9 cellular contexts compared by ENCODE assay signal in the genomic region with DNA sequence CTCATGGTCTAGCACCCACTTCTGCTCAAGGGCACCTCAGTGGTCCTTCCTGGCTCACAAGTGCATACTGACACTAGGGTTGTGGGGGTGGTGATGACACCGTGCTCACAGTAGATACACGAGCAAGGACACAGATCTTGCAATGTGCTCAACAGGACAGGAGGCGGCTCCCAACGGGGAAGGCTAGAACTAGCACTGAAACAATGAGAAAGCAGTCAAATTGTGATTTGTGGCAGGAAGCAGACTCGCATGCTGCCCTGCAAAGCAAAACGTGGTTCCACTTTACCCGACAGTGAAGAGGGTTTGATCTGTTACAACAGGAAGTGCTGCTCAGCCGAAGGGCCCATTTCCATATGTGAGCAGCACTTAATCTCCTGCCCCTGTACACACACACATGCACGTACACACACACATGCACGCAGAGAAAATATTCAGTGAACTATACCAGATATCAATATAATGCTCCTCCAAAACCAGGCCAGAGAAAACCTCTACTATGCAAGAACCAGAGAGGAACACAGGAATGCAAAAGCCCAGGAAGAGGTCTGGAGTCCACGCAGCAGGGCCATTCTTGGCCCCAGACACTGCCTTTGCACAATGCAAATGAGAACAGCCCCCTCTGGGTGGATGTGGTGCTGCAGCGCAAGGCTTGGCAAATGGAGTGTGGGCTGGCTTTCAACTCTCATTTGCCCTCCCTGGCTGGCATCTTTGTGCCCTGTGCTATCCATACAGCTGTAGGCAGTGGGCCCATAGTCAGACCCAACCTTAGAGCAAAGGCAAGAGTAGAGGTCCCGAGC. TPM values are rescaled to one million over a fixed set of nuclear protein-coding genes. Genes with fewer than 3 reads are reported as not detected.
DNase-seq lines count a peak whose midpoint lies in the region; ATAC-seq, FAIRE-seq and TF ChIP-seq lines count a peak whose summit lies in the region.
"Had no signal": no experiment of that assay in that cellular context is flagged by ENCODE, and none has a peak within 500 bp of the region (broad histone marks: within the 10 kb centered on the region; RNA-seq: fewer than 3 reads in every experiment).

No MANE protein-coding gene starts in this region.

- 96% methylated on average over 9 of the region's 13 CpGs for WGBS in HepG2 (ENCODE audit: low lambda C conversion rate)
- WGBS in right lobe of liver (ENCODE audit: insufficient coverage, low coverage, low lambda C conversion rate, missing lambda C conversion rate) = 51% methylated on average over 8 of the region's 13 CpGs
- WGBS in GM12878 (ENCODE audit: insufficient coverage, insufficient replicate concordance, low lambda C conversion rate, missing lambda C conversion rate) = 11% methylated on average over 13 of the region's 13 CpGs

- H3K27ac ChIP-seq in HepG2 (ENCODE audit: extremely low read length, insufficient read depth, low read length) = no peak overlapping the region
- no peak overlapping the region for H3K27ac ChIP-seq in right lobe of liver
- peak overlapping the region; percentile 83 for H3K27ac ChIP-seq in SK-N-MC
- no peak overlapping the region for H3K27ac ChIP-seq in GM12878 (ENCODE audit: control insufficient read depth, insufficient read depth)

- no TSS peak for BruUV-seq in HepG2 (replicated peaks; lab: Mats Ljungman, UMichigan)
- BruUV-seq in GM12878 (replicated peaks; lab: Mats Ljungman, UMichigan) = no TSS peak

- intact Hi-C loops in HepG2 (cut with micrococcal nuclease; ENCODE audit: unreplicated experiment) (no loop called here), right lobe of liver (cut with DNase I) (no loop called here), GM12878 (cut with micrococcal nuclease; ENCODE audit: unreplicated experiment) (no loop called here)

- CTCF ChIA-PET in HepG2 (lab: Yijun Ruan, JAX; ENCODE audit: low intra/inter-chr PET ratio, low total read pairs) (no interaction called here), GM12878 (lab: Yijun Ruan, JAX) (no interaction called here)

- RAD21 ChIA-PET in GM12878 (lab: Charles Lee; ENCODE audit: unreplicated experiment) = no interaction called here

- DNase-seq in HepG2 (ENCODE audit: low spot score) (no peak), right lobe of liver (no peak), SK-N-MC (ENCODE audit: low read depth, low spot score) (peak; percentile 96), GM12878 (ENCODE audit: low read depth, low spot score) (peak; percentile 26), cerebellar nuclear complex (lab: John Stamatoyannopoulos, UW) (no peak), NCI-H146 (lab: John Stamatoyannopoulos, UW) (no peak)
- peak; percentile 3 to 4 for DNase-seq in stimulated activated CD8-positive, alpha-beta memory T cell treated with anti-CD3 and anti-CD28 coated beads, Interleukin-7, amount 100 ng/mL, for 4 hours (ENCODE audit: low read depth in 2 of 2)

- no peaks in the 10 kb centered on the region for H3K9me3 ChIP-seq in HepG2 (ENCODE audit: low read length)
- no peaks in the 10 kb centered on the region for H3K9me3 ChIP-seq in right lobe of liver
- H3K9me3 ChIP-seq in SK-N-MC (ENCODE audit: low read depth, low read length) = no peaks in the 10 kb centered on the region
- no peaks in the 10 kb centered on the region for H3K9me3 ChIP-seq in GM12878 (replicated peaks; ENCODE audit: control insufficient read depth, insufficient read depth, low read length)

- H3K27me3 ChIP-seq in HepG2 (ENCODE audit: control insufficient read depth in 1 of 2, insufficient read depth in 2 of 2, low read length in 2 of 2) = no peaks in the 10 kb centered on the region
- H3K27me3 ChIP-seq in right lobe of liver = no peaks in the 10 kb centered on the region
- H3K27me3 ChIP-seq in GM12878 (replicated peaks in 1 of 2; ENCODE audit: control insufficient read depth in 2 of 2, insufficient read depth in 2 of 2, low read length in 1 of 2) = no peaks in the 10 kb centered on the region; a peak in 1 of 4 replicates

- H3K4me1 ChIP-seq in HepG2 (ENCODE audit: insufficient read depth, low read length) (no peaks in the 10 kb centered on the region), right lobe of liver (no peaks in the 10 kb centered on the region), GM12878 (ENCODE audit: control insufficient read depth, insufficient read depth, low read length) (peaks cover 5% of the 10 kb centered on the region; the same call in 1 of the 2 replicates)

- SMC1A ChIA-PET in GM12878 (lab: Charles Lee; ENCODE audit: uncharacterized antibody, unreplicated experiment) = no interaction called here

- TF ChIP-seq EP300 in HepG2 (IDR thresholded peaks at IDR 0.05; ENCODE audit: low read depth in 2 of 2, low read length in 2 of 2) (no peak), HepG2 (CRISPR knock-in tag; IDR thresholded peaks at IDR 0.05; ENCODE audit: borderline replicate concordance) (no peak), GM12878 (IDR thresholded peaks at IDR 0.05; ENCODE audit: borderline replicate concordance in 1 of 2, control insufficient read depth in 1 of 2, low read depth in 2 of 2, low read length in 2 of 2) (no peak)

- TF ChIP-seq POLR2A in HepG2 (IDR thresholded peaks at IDR 0.05; ENCODE audit: insufficient read depth in 1 of 2, low read depth in 2 of 2, low read length in 2 of 2) = no peak
- no peak for TF ChIP-seq POLR2A in right lobe of liver (IDR thresholded peaks at IDR 0.05)
- no peak for TF ChIP-seq POLR2A in GM12878 (IDR thresholded peaks at IDR 0.05; ENCODE audit: low read depth, low read length)

- no peak overlapping the region for H3K4me3 ChIP-seq in HepG2 (replicated peaks in 1 of 3; ENCODE audit: insufficient read depth in 1 of 3, low read depth in 2 of 3, low read length in 3 of 3)
- H3K4me3 ChIP-seq in right lobe of liver = no peak overlapping the region
- H3K4me3 ChIP-seq in SK-N-MC = peak overlapping the region; percentile 63
- no peak overlapping the region for H3K4me3 ChIP-seq in GM12878

- POLR2A ChIA-PET in HepG2 (lab: Yijun Ruan, JAX) = no interaction called here
- POLR2A ChIA-PET in GM12878 (lab: Charles Lee) = interaction anchor here (0.7 kb wide), 1 partner anchor 1412 kb away, joined by 6 read pairs; no protein-coding TSS in a partner anchor

- ATAC-seq in HepG2 (peak; percentile 80), right lobe of liver (no peak), HG03039 (IDR thresholded peaks at IDR 0.05; ENCODE audit: unreplicated experiment) (peak; percentile 70), GM12878 (peak; percentile 50)

- H3K79me2 ChIP-seq in HepG2 (ENCODE audit: insufficient read depth, low read length) (no peaks in the 10 kb centered on the region), GM12878 (ENCODE audit: control insufficient read depth, insufficient read depth, low read length) (no peaks in the 10 kb centered on the region)

- H3K9ac ChIP-seq in HepG2 (ENCODE audit: insufficient read depth, low read depth, low read length) = no peak overlapping the region
- no peak overlapping the region for H3K9ac ChIP-seq in SK-N-MC (ENCODE audit: insufficient read length)
- H3K9ac ChIP-seq in GM12878 (ENCODE audit: control insufficient read depth, insufficient read depth, low read length) = no peak overlapping the region

- H3K4me2 ChIP-seq in HepG2 (ENCODE audit: low read depth, low read length) (no peak overlapping the region), GM12878 (ENCODE audit: control insufficient read depth, insufficient read depth) (no peak overlapping the region)

- H2AFZ ChIP-seq in HepG2 (ENCODE audit: low read length) (no peak overlapping the region), GM12878 (ENCODE audit: control insufficient read depth, low read depth, low read length) (peak overlapping the region; percentile 66)

- TF ChIP-seq CTCF in HepG2 (CRISPR knock-in tag; IDR thresholded peaks at IDR 0.05) = no peak
- no peak for TF ChIP-seq CTCF in right lobe of liver (IDR thresholded peaks at IDR 0.05)
- TF ChIP-seq CTCF in GM12878 (IDR thresholded peaks at IDR 0.05 in 2 of 3, conservative IDR thresholded peaks at IDR 0.05 in 1 of 3; ENCODE audit: control insufficient read depth in 2 of 3, extremely low read depth in 1 of 3, insufficient read depth in 1 of 3, low read depth in 3 of 3, low read length in 3 of 3) = peak in 1 of 3 experiments; percentile 24; a peak in 1 of 6 replicates

- in situ Hi-C loops in HepG2 (cut with HindIII; ENCODE audit: extremely low pct_ligation_motif_present, low pct_unique_long_range_greater_than_20kb) (no loop called here), GM12878 (cut with MboI) (no loop called here)

- H3K36me3 ChIP-seq in HepG2 (replicated peaks in 1 of 2; ENCODE audit: control insufficient read depth in 1 of 2, insufficient read depth in 2 of 2, low read length in 2 of 2) (peaks cover 13 to 72% of the 10 kb centered on the region in 2 experiments; a peak in 4 of 5 replicates), right lobe of liver (no peaks in the 10 kb centered on the region), SK-N-MC (ENCODE audit: insufficient read depth, low read length) (no peaks in the 10 kb centered on the region), GM12878 (ENCODE audit: control insufficient read depth in 2 of 2, insufficient read depth in 2 of 2, low read length in 1 of 2) (no peaks in the 10 kb centered on the region)

- FAIRE-seq in HepG2 (lab: Jason Lieb, UNC) = no peak
- FAIRE-seq in GM12878 (lab: Jason Lieb, UNC) = peak; percentile 68

- TF ChIP-seq RAD21 in HepG2 (CRISPR knock-in tag; IDR thresholded peaks at IDR 0.05) (no peak), GM12878 (IDR thresholded peaks at IDR 0.05; ENCODE audit: insufficient read depth, low read depth, low read length) (no peak)

- H4K20me1 ChIP-seq in HepG2 (ENCODE audit: insufficient read depth, low read length) (no peaks in the 10 kb centered on the region), GM12878 (ENCODE audit: control insufficient read depth, insufficient read depth) (no peaks in the 10 kb centered on the region)

RNA-seq across cellular contexts. Expression of gene KANK4, which starts 47.1 kb away (rescaled TPM):
- total RNA-seq in HepG2 (2016; rRNA removed; fragmentation: Illumina TruSeq; extraction: Trizol) (25.7 and 28.8 TPM in 2 replicates), right lobe of liver (1 to 10 TPM in 4 of 6 experiments, under 1 TPM in 2; 0.18 to 6.7 (median 1.3) TPM), GM12878 (2014; rRNA removed) (not detected in 2 replicates), GM12878 (2014; rRNA removed; fragmentation: Illumina TruSeq; extraction: Trizol) (not detected in 2 replicates), GM12878 (2021) (not detected in 2 replicates)
- 8.0 and 8.5 TPM in 2 replicates for total RNA-seq in HepG2 (2016; cell fraction: cytosol; rRNA removed; fragmentation: Illumina TruSeq; extraction: Trizol; ENCODE audit: low read depth)
- 25.9 and 29.8 TPM in 2 replicates for total RNA-seq in HepG2 (2016; cell fraction: insoluble cytoplasmic fraction; rRNA removed; fragmentation: Illumina TruSeq; extraction: Trizol)
- total RNA-seq in HepG2 (2016; cell fraction: membrane; rRNA removed; fragmentation: Illumina TruSeq; extraction: Trizol) = 21.3 and 22.4 TPM in 2 replicates
- 17.2 and 19.3 TPM in 2 replicates for total RNA-seq in HepG2 (2016; cell fraction: nucleus; rRNA removed; fragmentation: Illumina TruSeq; extraction: Trizol)
- polyA plus RNA-seq in HepG2 (2011; rRNA removed) (10.9 and 16.1 TPM in 2 replicates), GM12878 (2011; rRNA removed) (not detected in 2 replicates), GM12878 (2014; fragmentation: Illumina TruSeq; extraction: Trizol) (not detected in 2 replicates), GM12878 (2014; fragmentation: Nextera tagmentation; extraction: Ambion mirVana) (not detected), GM12878 (2014; rRNA removed) (not detected in 2 replicates), GM12878 (2016; fragmentation: Nextera tagmentation; extraction: Ambion mirVana) (not detected)
- 8.1 and 12.4 TPM in 2 replicates for polyA plus RNA-seq in HepG2 (2011; cell fraction: cytosol; rRNA removed)
- polyA plus RNA-seq in HepG2 (2011; cell fraction: nucleus; rRNA removed) = 7.0 and 9.0 TPM in 2 replicates
- 5.0 and 7.0 TPM in 2 replicates for polyA plus RNA-seq in HepG2 (2012)
- polyA plus RNA-seq in HepG2 (2016; cell fraction: cytosol; fragmentation: Illumina TruSeq; extraction: Trizol; ENCODE audit: low read depth) = 4.5 and 5.1 TPM in 2 replicates
- polyA plus RNA-seq in HepG2 (2016; cell fraction: insoluble cytoplasmic fraction; fragmentation: Illumina TruSeq; extraction: Trizol; ENCODE audit: low read depth) = 23.3 and 29.4 TPM in 2 replicates
- polyA plus RNA-seq in HepG2 (2016; cell fraction: membrane; fragmentation: Illumina TruSeq; extraction: Trizol; ENCODE audit: low read depth) = 12.8 and 13.9 TPM in 2 replicates
- polyA plus RNA-seq in HepG2 (2016; cell fraction: nucleus; fragmentation: Illumina TruSeq; extraction: Trizol; ENCODE audit: insufficient read depth, low read depth) = 24.3 and 25.9 TPM in 2 replicates
- 40.6 TPM in 1 of 2 replicates, not detected in the other for polyA minus RNA-seq in HepG2 (2011; rRNA and poly(A)+ RNA removed; ENCODE audit: low replicate concordance)
- polyA minus RNA-seq in HepG2 (2011; cell fraction: cytosol; rRNA and poly(A)+ RNA removed) = 11.2 and 15.2 TPM in 2 replicates
- polyA minus RNA-seq in HepG2 (2011; cell fraction: nucleus; rRNA and poly(A)+ RNA removed) = 13.4 and 15.2 TPM in 2 replicates
- not detected in 2 replicates for total RNA-seq in GM12878 (2013; cell fraction: nucleolus; rRNA removed)
- not detected for polyA plus RNA-seq in GM12878 (2011; ENCODE audit: low read depth)
- polyA plus RNA-seq in GM12878 (2011; cell fraction: cytosol; rRNA removed) = not detected in 2 replicates
- not detected in 2 replicates for polyA plus RNA-seq in GM12878 (2011; cell fraction: nucleus; rRNA removed)
- not detected in 2 replicates for polyA plus RNA-seq in GM12878 (2012)
- not detected in 2 replicates for polyA minus RNA-seq in GM12878 (2011; rRNA and poly(A)+ RNA removed)
- not detected in 2 replicates for polyA minus RNA-seq in GM12878 (2011; cell fraction: cytosol; rRNA and poly(A)+ RNA removed)
- not detected in 2 replicates for polyA minus RNA-seq in GM12878 (2011; cell fraction: nucleus; rRNA and poly(A)+ RNA removed)
- total RNA-seq: pulmonary artery endothelial cell had no signal

Comparison
In these comparisons a context has a peak if more than half of its experiments do, and no peak if none do; other contexts are left out.
1. ATAC-seq: peak in HepG2 (single experiment), HG03039 (single experiment) and GM12878 (single experiment); none in right lobe of liver (0 of 4).
2. DNase-seq: peak in SK-N-MC (single experiment), GM12878 (single experiment) and stimulated activated CD8-positive, alpha-beta memory T cell treated with anti-CD3 and anti-CD28 coated beads, Interleukin-7, amount 100 ng/mL, for 4 hours (2 of 2); none in HepG2 (single experiment), right lobe of liver (0 of 3), cerebellar nuclear complex (0 of 2) and NCI-H146 (single experiment).
3. Of the 75 proteins assayed by ChIP-seq in both HepG2 and GM12878: peak only in HepG2: SMC3; only in GM12878: none; in both: none; in neither: 72; mixed calls (peak in some experiments, not most) for 2.